Comparison of ENCODE assay signal across 10 cellular contexts in the genomic region with DNA sequence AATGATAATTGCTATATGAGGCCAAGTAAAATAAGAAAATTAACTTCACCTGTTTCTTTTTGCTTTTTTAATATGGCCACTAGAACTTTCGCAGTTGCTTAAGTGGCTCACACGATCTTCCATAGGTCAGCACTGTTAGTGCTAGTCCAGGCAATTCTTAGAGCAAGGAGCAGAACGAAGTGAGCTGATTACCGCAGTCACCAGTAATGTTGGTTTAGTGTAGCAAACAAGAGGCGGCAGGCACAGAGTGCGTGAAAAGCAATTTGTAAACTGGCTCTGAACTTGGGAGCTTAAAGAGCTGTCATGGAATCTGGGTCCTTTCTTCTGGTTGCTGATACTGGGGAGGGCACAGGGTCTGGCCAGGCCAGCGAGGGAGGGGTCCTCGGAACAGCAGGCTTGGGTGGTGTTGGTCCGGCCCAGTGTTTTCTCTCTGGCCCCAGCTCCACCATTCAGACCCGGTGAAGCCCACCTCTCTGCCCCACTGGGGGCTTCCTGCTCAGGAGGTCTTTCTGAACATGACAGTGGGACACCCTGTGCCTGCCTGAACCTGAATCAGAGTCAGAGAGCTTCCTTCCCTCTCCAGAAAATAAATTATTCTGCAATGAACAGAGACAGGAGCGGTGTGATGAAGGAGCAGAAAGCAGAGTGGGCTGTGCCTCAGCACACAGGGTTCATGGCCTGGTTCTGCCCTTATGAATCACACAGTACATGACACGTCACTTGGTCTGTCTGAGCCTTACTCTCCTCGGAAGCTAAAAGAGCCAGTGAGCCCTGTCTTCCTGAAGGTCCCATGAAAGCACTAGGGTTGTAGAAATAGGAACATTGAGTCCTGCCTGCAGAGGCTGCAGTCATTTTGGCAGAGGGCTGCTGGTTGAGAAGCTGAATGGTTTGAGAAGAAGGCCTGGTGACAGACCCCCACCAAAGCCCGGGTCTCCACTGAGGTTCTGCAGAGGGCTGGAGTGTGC. TPM values are rescaled to one million over a fixed set of nuclear protein-coding genes. Genes with fewer than 3 reads are reported as not detected.
DNase-seq lines count a peak whose midpoint lies in the region; TF ChIP-seq lines count a peak whose summit lies in the region.
"Had no signal": no experiment of that assay in that cellular context is flagged by ENCODE, and none has a peak within 500 bp of the region (broad histone marks: within the 10 kb centered on the region; RNA-seq: fewer than 3 reads in every experiment).

No MANE protein-coding gene starts in this region.

- H3K27ac ChIP-seq in ACC112 (ENCODE audit: low read depth, low read length): peak overlapping the region; percentile 67
- peak overlapping the region in 3 of 4 donors; percentile 64 to 83 (median 82) for H3K27ac ChIP-seq in Peyer's patch
- H3K27ac ChIP-seq in osteoblast (ENCODE audit: low read depth, low read length): peak overlapping the region; percentile 72

- H3K4me1 ChIP-seq in ACC112 (ENCODE audit: control insufficient read depth, insufficient read depth, low read length, unreplicated experiment) (peaks cover 23% of the 10 kb centered on the region), Peyer's patch (peaks cover 0 to 87% (median 3%) of the 10 kb centered on the region in 4 donors), osteoblast (ENCODE audit: insufficient read depth, low read length) (peaks cover 19% of the 10 kb centered on the region)

- H4K20me1 ChIP-seq in osteoblast (ENCODE audit: insufficient read depth, low read length): no peaks in the 10 kb centered on the region

- H3K27me3 ChIP-seq in ACC112 (ENCODE audit: insufficient read depth, low read length) (no peaks in the 10 kb centered on the region), Peyer's patch (no peaks in the 10 kb centered on the region), osteoblast (ENCODE audit: insufficient read depth, low read length) (no peaks in the 10 kb centered on the region)

- TF ChIP-seq CTCF in Peyer's patch (IDR thresholded peaks at IDR 0.05) (no peak), osteoblast (IDR thresholded peaks at IDR 0.05; ENCODE audit: extremely low read depth, low read depth, low read length) (no peak)

- peak in 1 of 3 donors; percentile 75 for DNase-seq in Peyer's patch
- peak; percentile 34 for DNase-seq in fibroblast of gingiva (ENCODE audit: low read depth)
- peak; percentile 95 for DNase-seq in osteoblast (ENCODE audit: insufficient read length, low spot score, missing footprints)
- no peak for DNase-seq in stimulated activated CD4-positive, alpha-beta T cell treated with anti-CD3 and anti-CD28 coated beads, Interleukin-12 subunit alpha, Interleukin-12 subunit beta, amount 100 ng/mL, for 4 hours
- no peak for DNase-seq in occipital lobe (lab: John Stamatoyannopoulos, UW)
- DNase-seq in NCI-H2196 treated with DMSO at 0.1 percent for 48 hours (lab: John Stamatoyannopoulos, UW; ENCODE audit: unreplicated experiment): no peak
- no peak for DNase-seq in NCI-H345 (lab: John Stamatoyannopoulos, UW)
- DNase-seq: activated CD4-positive, alpha-beta T cell treated with anti-CD3 and anti-CD28 coated beads for 1 hour; RPMI8226 had no signal

- H2AFZ ChIP-seq in ACC112 (ENCODE audit: low read length, unreplicated experiment) (no peak overlapping the region), osteoblast (ENCODE audit: low read length) (no peak overlapping the region)

- TF ChIP-seq POLR2A in Peyer's patch (IDR thresholded peaks at IDR 0.05): peak in 1 of 2 donors; percentile 60

- no peaks in the 10 kb centered on the region for H3K9me3 ChIP-seq in Peyer's patch
- no peaks in the 10 kb centered on the region for H3K9me3 ChIP-seq in osteoblast (ENCODE audit: low read depth, low read length)

- H3K4me2 ChIP-seq in osteoblast (ENCODE audit: insufficient read depth, low read length): peak overlapping the region; percentile 11

- H3K4me3 ChIP-seq in ACC112 (ENCODE audit: low read depth, low read length) (no peak overlapping the region), Peyer's patch (no peak overlapping the region), osteoblast (ENCODE audit: insufficient read depth, low read length) (no peak overlapping the region)

- peaks cover 56% of the 10 kb centered on the region for H3K36me3 ChIP-seq in ACC112 (ENCODE audit: insufficient read depth, low read length)
- peaks cover 0 to 97% (median 3%) of the 10 kb centered on the region in 3 donors for H3K36me3 ChIP-seq in Peyer's patch
- peaks cover 81% of the 10 kb centered on the region for H3K36me3 ChIP-seq in osteoblast (ENCODE audit: insufficient read depth, low read length)

- H3K79me2 ChIP-seq in ACC112 (ENCODE audit: control insufficient read depth, insufficient read depth, low read length, unreplicated experiment) (no peaks in the 10 kb centered on the region), osteoblast (ENCODE audit: insufficient read depth, low read length) (no peaks in the 10 kb centered on the region)

RNA-seq across cellular contexts. Expression of a gene that starts 11.9 kb away (rescaled TPM):
- total RNA-seq in Peyer's patch: 100 to 1,000 TPM; 127 to 186 (median 147) TPM
- 2.7 and 4.0 TPM in 2 replicates for total RNA-seq in osteoblast
- total RNA-seq in occipital lobe: 9.8 TPM

Comparison
In these comparisons a context has a peak if more than half of its experiments do, and no peak if none do; other contexts are left out.
1. DNase-seq: peak in fibroblast of gingiva (single experiment) and osteoblast (single experiment); none in stimulated activated CD4-positive, alpha-beta T cell treated with anti-CD3 and anti-CD28 coated beads, Interleukin-12 subunit alpha, Interleukin-12 subunit beta, amount 100 ng/mL, for 4 hours (single experiment), occipital lobe (single experiment), NCI-H2196 treated with DMSO at 0.1 percent for 48 hours (single experiment) and NCI-H345 (single experiment).
2. RNA of a gene that starts 11.9 kb away (total RNA-seq): 127 to 186 TPM in Peyer's patch; 9.8 TPM in occipital lobe (single experiment) and 2.7 to 4.0 TPM in osteoblast; every median in the first group is over 10 times any median in the second.
3. Peak in every context shown above with its lines, with median percentiles within 50 percentile points of each other: H3K27ac ChIP-seq.